In genomic region chr6:12288844-12289654, GRCh38 we compare ENCODE assay signal across 8 cellular contexts. TPM values are rescaled to one million over a fixed set of nuclear protein-coding genes. Genes with fewer than 3 reads are reported as not detected.
DNase-seq lines count a peak whose midpoint lies in the region; ATAC-seq, FAIRE-seq and TF ChIP-seq lines count a peak whose summit lies in the region.

No MANE protein-coding gene starts in this region.

- peak overlapping the region in 3 of 4 donors; percentile 32 to 53 (median 46) for H3K4me3 ChIP-seq in Peyer's patch
- peak overlapping the region in 2 of 4 donors; percentile 38 to 51 for H3K4me3 ChIP-seq in pancreas

- FAIRE-seq in pancreas (lab: Jason Lieb, UNC): no peak

- H3K36me3 ChIP-seq in Peyer's patch (peaks cover 0 to 3% (median 0%) of the 10 kb centered on the region in 3 donors), pancreas (no peaks in the 10 kb centered on the region)

- H3K27me3 ChIP-seq in Peyer's patch (no peaks in the 10 kb centered on the region), pancreas (no peaks in the 10 kb centered on the region)

- intact Hi-C loops in pancreas (cut with DNase I): no loop called here

- H3K27ac ChIP-seq in Peyer's patch (peak overlapping the region in 2 of 4 donors; percentile 51 to 67), pancreas (peak overlapping the region; percentile 26 to 78 (median 54))

- H3K4me1 ChIP-seq in Peyer's patch: peaks cover 0 to 9% (median 0%) of the 10 kb centered on the region in 4 donors
- H3K4me1 ChIP-seq in pancreas: peaks cover 0 to 9% (median 0%) of the 10 kb centered on the region in 3 donors

- H3K9me3 ChIP-seq in Peyer's patch (no peaks in the 10 kb centered on the region), pancreas (no peaks in the 10 kb centered on the region)

- no peak for TF ChIP-seq POLR2A in Peyer's patch (IDR thresholded peaks at IDR 0.05)

- DNase-seq in D341Med (ENCODE audit: low spot score) (peak; percentile 67), Peyer's patch (peak in 2 of 3 donors; percentile 33 to 79), glomerular visceral epithelial cell (ENCODE audit: extremely low spot score) (peak; percentile 76), pancreas (peak in 3 of 6 donors; percentile 31 to 58 (median 57))
- DNase-seq in activated gamma-delta T cell treated with anti-CD3 and anti-CD28 coated beads, Interleukin-2, amount 50 U/mL, for 16 hours (ENCODE audit: low read depth): peak; percentile 4
- DNase-seq in NK-92 treated with Interleukin-12 subunit alpha and Interleukin-12 subunit beta, amount 100 ng/mL, for 24 hours (lab: John Stamatoyannopoulos, UW): no peak

- peak; percentile 30 for ATAC-seq in HG02798 (IDR thresholded peaks at IDR 0.05; ENCODE audit: poor library complexity, unreplicated experiment)
- ATAC-seq in pancreas: peak; percentile 44 to 66 (median 61)
- no peak for ATAC-seq in GM21786 (IDR thresholded peaks at IDR 0.05; ENCODE audit: unreplicated experiment)

- TF ChIP-seq CTCF in Peyer's patch (IDR thresholded peaks at IDR 0.05) (peak; percentile 20 to 90 (median 75)), pancreas (IDR thresholded peaks at IDR 0.05) (peak; percentile 34 to 61 (median 52))

- WGBS in pancreas, 2 donors: 31 to 34% methylated on average over 10 of the region's 10 CpGs

RNA-seq across cellular contexts. Expression of gene EDN1, which starts 1.1 kb away (rescaled TPM):
- 10 to 100 TPM in 2 of 4 donors, 1 to 10 TPM in 2; 5.8 to 19.0 (median 13.5) TPM for total RNA-seq in Peyer's patch
- total RNA-seq in pancreas: 10 to 100 TPM in 2 of 6 donors, 1 to 10 TPM in 4; 2.4 to 16.0 (median 3.8) TPM
- 1 to 10 TPM; 5.9 to 7.3 TPM for polyA plus RNA-seq in pancreas
